Comparison of ENCODE assay signal across 8 cellular contexts in genomic region chr12:5003025-5003666, GRCh38. TPM values are rescaled to one million over a fixed set of nuclear protein-coding genes. Genes with fewer than 3 reads are reported as not detected.
DNase-seq lines count a peak whose midpoint lies in the region; TF ChIP-seq lines count a peak whose summit lies in the region.

No MANE protein-coding gene starts in this region.

- DNase-seq in A172 (ENCODE audit: low spot score) (peak; percentile 48), OCI-M1 (lab: John Stamatoyannopoulos, UW) (peak; percentile 71), astrocyte of the hippocampus (ENCODE audit: low read depth, low spot score) (peak; percentile 85), hippocampal formation (lab: John Stamatoyannopoulos, UW) (peak; percentile 63 to 71), skeletal muscle cell (ENCODE audit: low read depth) (peak; percentile 15)
- DNase-seq in central memory CD4-positive, alpha-beta T cell = no peak

- peak overlapping the region; percentile 47; the same call in 1 of the 2 replicates for H2AFZ ChIP-seq in KMS-11 (ENCODE audit: low read depth)

- no peak overlapping the region for H3K4me2 ChIP-seq in KMS-11

- H3K27me3 ChIP-seq in KMS-11 (ENCODE audit: insufficient read depth, low read depth) = no peaks in the 10 kb centered on the region

- no peaks in the 10 kb centered on the region for H3K79me2 ChIP-seq in KMS-11 (ENCODE audit: insufficient read depth, low read depth)

- no peaks in the 10 kb centered on the region for H4K20me1 ChIP-seq in KMS-11 (ENCODE audit: insufficient read depth)

- no peak overlapping the region for H3K9ac ChIP-seq in KMS-11

- no peaks in the 10 kb centered on the region for H3K36me3 ChIP-seq in KMS-11 (ENCODE audit: insufficient read depth)

- TF ChIP-seq CTCF in GM12874 (IDR thresholded peaks at IDR 0.05; ENCODE audit: insufficient read depth, low read depth, low read length) (peak; percentile 99), KMS-11 (conservative IDR thresholded peaks at IDR 0.05; ENCODE audit: low read depth, low read length) (peak; percentile 83)

- no peak overlapping the region for H3K27ac ChIP-seq in KMS-11

- H3K4me3 ChIP-seq in KMS-11 (IDR thresholded peaks at IDR 0.05; ENCODE audit: insufficient read depth, low read depth, low read length) (no peak overlapping the region), skeletal muscle cell (ENCODE audit: low read depth, low read length) (no peak overlapping the region)

- H3K4me1 ChIP-seq in KMS-11 (ENCODE audit: low read depth, poor library complexity, severe bottlenecking) = no peaks in the 10 kb centered on the region

RNA-seq across cellular contexts. Expression of gene KCNA5, which starts 40.5 kb away (rescaled TPM):
- not detected in 2 replicates for total RNA-seq in A172 (2014; rRNA removed; shearing (Covaris generic))
